ENCODE assay signal across 20 cellular contexts in genomic region chr12:123886931-123887582, GRCh38.
"Had no signal": no experiment of that assay in that cellular context is flagged by ENCODE, and none has a peak within 500 bp of the region (broad histone marks: within the 10 kb centered on the region; RNA-seq: fewer than 3 reads in every experiment).

No MANE protein-coding gene starts in this region.

- H3K4me1 ChIP-seq: heart left ventricle, spleen had no signal

- DNase-seq: activated CD4-positive, alpha-beta T cell treated with anti-CD3 and anti-CD28 coated beads, Interleukin-2, amount 50 U/mL, for 4 hours; activated CD4-positive, CD25-positive, alpha-beta regulatory T cell treated with anti-CD3 and anti-CD28 coated beads, Interleukin-2, amount 50 U/mL, for 72 hours; activated effector memory CD4-positive, alpha-beta T cell treated with Interleukin-2 at 50 U/mL for 16 hours; activated T-cell treated with anti-CD3 and anti-CD28 coated beads, Interleukin-2, amount 50 U/mL, for 1 hour; amniotic stem cell; cortex of kidney; effector memory CD4-positive, alpha-beta T cell; heart left ventricle; islet precursor cell; left ventricle myocardium superior; mesendoderm; posterior cingulate gyrus; right cardiac atrium; spleen; stimulated activated naive CD4-positive, alpha-beta T cell; substantia nigra; trophoblast cell had no signal

- H3K27ac Mint-ChIP-seq: activated naive CD4-positive, alpha-beta T cell treated with anti-CD3 and anti-CD28 coated beads, Interleukin-2, amount 50 U/mL, for 72 hours; brain had no signal

- H3K27me3 Mint-ChIP-seq: brain had no signal

- H3K4me3 Mint-ChIP-seq: brain; central memory CD8-positive, alpha-beta T cell had no signal

- H3K4me1 Mint-ChIP-seq: brain; central memory CD8-positive, alpha-beta T cell had no signal

- ATAC-seq: activated naive CD4-positive, alpha-beta T cell treated with anti-CD3 and anti-CD28 coated beads, Interleukin-2, amount 50 U/mL, for 72 hours; left ventricle myocardium superior; right cardiac atrium had no signal

- H3K27ac ChIP-seq: heart left ventricle, spleen had no signal

- H3K36me3 ChIP-seq: heart left ventricle, spleen had no signal

- H3K9me3 Mint-ChIP-seq: activated naive CD4-positive, alpha-beta T cell treated with anti-CD3 and anti-CD28 coated beads, Interleukin-2, amount 50 U/mL, for 72 hours; brain; central memory CD8-positive, alpha-beta T cell had no signal

- H3K36me3 Mint-ChIP-seq: activated naive CD4-positive, alpha-beta T cell treated with anti-CD3 and anti-CD28 coated beads, Interleukin-2, amount 50 U/mL, for 72 hours; brain had no signal

- H3K4me3 ChIP-seq: heart left ventricle, spleen had no signal
